Comparison of ENCODE assay signal across 18 cellular contexts in the genomic region with DNA sequence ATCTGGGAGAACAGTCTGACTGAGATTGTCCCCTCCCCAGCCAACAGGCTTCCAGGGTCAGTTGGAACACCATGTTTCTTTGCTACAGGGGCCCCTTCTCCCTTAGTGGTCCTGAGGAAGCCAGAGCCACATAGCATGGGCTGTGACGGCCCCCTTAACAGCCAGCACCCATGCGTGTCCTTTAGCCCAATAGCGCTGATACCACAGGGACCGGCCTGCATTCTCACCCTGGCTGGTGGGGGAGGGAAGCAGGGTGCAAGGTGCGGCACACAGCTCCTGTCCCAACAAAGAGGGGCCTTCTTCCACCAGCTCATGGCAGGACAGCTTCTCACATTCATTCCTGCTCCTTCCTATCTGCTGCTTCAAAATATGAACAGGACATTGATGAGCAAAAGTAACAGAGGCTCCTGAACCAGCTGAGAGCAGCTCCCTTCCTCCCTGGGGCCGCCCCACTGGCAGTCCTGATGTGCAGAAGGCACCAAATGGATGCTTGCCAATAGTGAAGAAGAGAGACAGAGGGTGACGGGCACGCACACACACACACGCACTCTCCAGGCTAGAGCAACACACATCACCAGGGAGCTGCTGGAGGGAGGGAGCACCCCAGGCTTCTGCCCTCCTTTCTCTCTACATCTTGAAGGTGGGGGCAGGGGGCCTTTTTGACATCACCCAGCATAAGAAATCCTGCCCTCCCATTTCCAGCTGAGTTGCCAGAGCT.
"Had no signal": no experiment of that assay in that cellular context is flagged by ENCODE, and none has a peak within 500 bp of the region (broad histone marks: within the 10 kb centered on the region; RNA-seq: fewer than 3 reads in every experiment).

No MANE protein-coding gene starts in this region.

- DNase-seq: activated CD4-positive, alpha-beta T cell treated with anti-CD3 and anti-CD28 coated beads for 4 hours; activated naive CD4-positive, alpha-beta T cell; anterior cingulate cortex; endodermal cell; heart right ventricle; naive thymus-derived CD4-positive, alpha-beta T cell; stimulated activated CD4-positive, alpha-beta T cell treated with anti-CD3 and anti-CD28 coated beads, Interleukin-4, amount 100 ng/mL, for 24 hours; stimulated activated naive CD4-positive, alpha-beta T cell treated with Interleukin-2 at 50 U/mL for 16 hours; substantia nigra; T-helper 17 cell; trophoblast cell had no signal

- H3K4me1 ChIP-seq: heart right ventricle had no signal

- ATAC-seq: mucosa of descending colon; naive thymus-derived CD4-positive, alpha-beta T cell; T-helper 17 cell; WTC11 had no signal

- H3K4me1 Mint-ChIP-seq: endodermal cell, WTC11 had no signal

- H3K4me3 Mint-ChIP-seq: activated T-helper 1 cell treated with anti-CD3 and anti-CD28 coated beads, Interleukin-12 subunit alpha, Interleukin-12 subunit beta, Interleukin-2, Interleukin-4 antibody, amounts not matched to agents 30 ng/mL and 10 ng/mL and 1 ng/mL, durations not matched to agents 14 hours and 24 hours and 36 hours; endodermal cell; memory B cell; naive thymus-derived CD4-positive, alpha-beta T cell; T-helper 17 cell; WTC11 had no signal

- H3K4me3 ChIP-seq: dorsolateral prefrontal cortex, heart right ventricle, mucosa of descending colon, skin epidermis had no signal

- H3K27ac Mint-ChIP-seq: activated T-helper 1 cell treated with anti-CD3 and anti-CD28 coated beads, Interleukin-12 subunit alpha, Interleukin-12 subunit beta, Interleukin-2, Interleukin-4 antibody, amounts not matched to agents 30 ng/mL and 10 ng/mL and 1 ng/mL, durations not matched to agents 14 hours and 24 hours and 36 hours; endodermal cell; memory B cell; WTC11 had no signal

- H3K27me3 ChIP-seq: neutrophil had no signal

- H3K9me3 Mint-ChIP-seq: activated T-helper 1 cell treated with anti-CD3 and anti-CD28 coated beads, Interleukin-12 subunit alpha, Interleukin-12 subunit beta, Interleukin-2, Interleukin-4 antibody, amounts not matched to agents 30 ng/mL and 10 ng/mL and 1 ng/mL, durations not matched to agents 14 hours and 24 hours and 36 hours; endodermal cell; memory B cell; WTC11 had no signal

- H3K27ac ChIP-seq: dorsolateral prefrontal cortex, heart right ventricle, neutrophil had no signal

- H3K9me3 ChIP-seq: mucosa of descending colon, neutrophil had no signal

- H3K36me3 ChIP-seq: heart right ventricle, neutrophil had no signal

- H3K36me3 Mint-ChIP-seq: memory B cell; naive thymus-derived CD4-positive, alpha-beta T cell; WTC11 had no signal
